Comparison of ENCODE assay signal across 22 cellular contexts in genomic region chr18:76346490-76347130, GRCh38.
"Had no signal": no experiment of that assay in that cellular context is flagged by ENCODE, and none has a peak within 500 bp of the region (broad histone marks: within the 10 kb centered on the region; RNA-seq: fewer than 3 reads in every experiment).

No MANE protein-coding gene starts in this region.

- H3K4me1 ChIP-seq: adrenal gland, breast epithelium had no signal

- DNase-seq: activated CD4-positive, alpha-beta memory T cell treated with anti-CD3 and anti-CD28 coated beads for 36 hours; activated CD4-positive, alpha-beta T cell treated with anti-CD3 and anti-CD28 coated beads, Interleukin-2, amount 10 ng/mL, durations not matched to agents 7 days and 5 days; activated CD4-positive, CD25-positive, alpha-beta regulatory T cell; activated CD8-positive, alpha-beta memory T cell treated with anti-CD3 and anti-CD28 coated beads, Interleukin-2, amount 50 U/mL, for 4 hours; activated naive CD4-positive, alpha-beta T cell treated with anti-CD3 and anti-CD28 coated beads, Interleukin-2, amount 50 U/mL, for 16 hours; activated naive CD8-positive, alpha-beta T cell treated with anti-CD3 and anti-CD28 coated beads, Interleukin-2, amount 10 ng/mL, durations not matched to agents 7 days and 5 days; anterior cingulate cortex; Kasumi-1; NCI-H146; NCI-H187 treated with DMSO at 0.1 percent for 48 hours; NCI-H2171 treated with DMSO at 0.1 percent for 48 hours; NCI-H226; NCI-H526 treated with DMSO at 0.1 percent for 48 hours; NCI-H82; RPMI8226; T-cell had no signal

- H3K27me3 Mint-ChIP-seq: activated CD4-positive, alpha-beta T cell treated with anti-CD3 and anti-CD28 coated beads, Interleukin-2, amount 10 ng/mL, durations not matched to agents 7 days and 5 days had no signal

- H3K36me3 ChIP-seq: adrenal gland, breast epithelium had no signal

- H3K9me3 ChIP-seq: adrenal gland, breast epithelium had no signal

- H3K9me3 Mint-ChIP-seq: activated CD4-positive, alpha-beta memory T cell treated with anti-CD3 and anti-CD28 coated beads for 36 hours; activated CD4-positive, alpha-beta T cell treated with anti-CD3 and anti-CD28 coated beads, Interleukin-2, amount 10 ng/mL, durations not matched to agents 7 days and 5 days; activated naive CD8-positive, alpha-beta T cell treated with anti-CD3 and anti-CD28 coated beads, Interleukin-2, amount 10 ng/mL, durations not matched to agents 7 days and 5 days; T-cell had no signal

- H3K27me3 ChIP-seq: adrenal gland, breast epithelium had no signal

- H3K4me3 Mint-ChIP-seq: activated CD4-positive, alpha-beta memory T cell treated with anti-CD3 and anti-CD28 coated beads for 36 hours; activated CD4-positive, alpha-beta T cell treated with anti-CD3 and anti-CD28 coated beads, Interleukin-2, amount 10 ng/mL, durations not matched to agents 7 days and 5 days; activated naive CD8-positive, alpha-beta T cell treated with anti-CD3 and anti-CD28 coated beads, Interleukin-2, amount 10 ng/mL, durations not matched to agents 7 days and 5 days; T-cell had no signal

- H3K27ac ChIP-seq: adrenal gland, breast epithelium, SK-N-MC, VCaP had no signal

- H3K4me3 ChIP-seq: adrenal gland, breast epithelium, K562, SK-N-MC had no signal

- H3K27ac Mint-ChIP-seq: activated CD4-positive, alpha-beta memory T cell treated with anti-CD3 and anti-CD28 coated beads for 36 hours; activated CD4-positive, alpha-beta T cell treated with anti-CD3 and anti-CD28 coated beads, Interleukin-2, amount 10 ng/mL, durations not matched to agents 7 days and 5 days; activated naive CD8-positive, alpha-beta T cell treated with anti-CD3 and anti-CD28 coated beads, Interleukin-2, amount 10 ng/mL, durations not matched to agents 7 days and 5 days; T-cell had no signal

- ATAC-seq: K562, Right ventricle myocardium inferior, T-cell had no signal

- H3K36me3 Mint-ChIP-seq: activated CD4-positive, alpha-beta memory T cell treated with anti-CD3 and anti-CD28 coated beads for 36 hours; activated naive CD8-positive, alpha-beta T cell treated with anti-CD3 and anti-CD28 coated beads, Interleukin-2, amount 10 ng/mL, durations not matched to agents 7 days and 5 days; T-cell had no signal
